Comparison of ENCODE assay signal across 17 cellular contexts in the genomic region with DNA sequence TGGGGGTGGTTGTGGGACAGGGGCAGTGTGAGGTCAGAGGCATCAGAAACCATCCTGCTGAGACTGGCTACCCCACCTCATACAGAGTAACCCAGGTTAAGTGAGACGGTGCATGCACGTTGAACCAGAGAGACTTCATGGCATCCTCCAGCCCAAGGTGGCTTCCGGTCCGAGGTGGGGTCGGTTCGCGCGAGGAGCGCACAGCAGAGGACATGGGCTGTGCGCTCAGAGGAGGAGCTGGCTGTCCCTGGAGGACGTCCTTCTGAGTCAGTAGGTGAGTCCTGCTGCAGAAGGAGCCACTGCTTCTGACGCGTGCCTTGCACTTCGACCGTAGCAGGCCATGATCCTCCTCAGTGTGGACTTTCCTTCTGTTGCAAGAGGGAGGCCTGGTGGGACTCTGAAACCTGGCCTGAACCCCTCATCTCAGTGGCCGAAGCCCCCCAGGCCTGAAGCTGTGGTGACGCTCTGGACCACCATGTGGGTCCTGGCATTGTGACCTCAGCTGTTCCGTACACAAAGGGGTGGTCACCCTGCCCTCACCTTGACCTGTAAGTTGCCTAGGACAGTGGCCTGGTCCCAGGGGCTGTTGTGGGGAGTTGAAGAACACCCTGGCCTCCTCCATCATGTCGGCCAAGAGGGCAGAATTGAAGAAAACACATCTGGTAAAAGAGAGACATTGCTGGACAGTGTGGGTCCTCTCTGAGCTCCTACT. TPM values are rescaled to one million over a fixed set of nuclear protein-coding genes. Genes with fewer than 3 reads are reported as not detected.
A peak's percentile ranks its signal among the peaks of the same experiment; 100 is the strongest.
DNase-seq lines count a peak whose midpoint lies in the region; ATAC-seq and TF ChIP-seq lines count a peak whose summit lies in the region.
"Had no signal": no experiment of that assay in that cellular context is flagged by ENCODE, and none has a peak within 500 bp of the region (broad histone marks: within the 10 kb centered on the region; RNA-seq: fewer than 3 reads in every experiment).

A gene (plus strand): TSS at position 544 of the 712 bp plus-strand sequence. CDS start 80 bp downstream, at position 624.

- DNase-seq in right cardiac atrium = no peak
- DNase-seq in Right ventricle myocardium superior = no peak
- DNase-seq in fibroblast of lung (ENCODE audit: low read depth in 2 of 2) = no peak
- no peak for DNase-seq in osteoblast (ENCODE audit: insufficient read length, low spot score, missing footprints)
- DNase-seq in SW480 (ENCODE audit: low spot score) = no peak
- no peak for DNase-seq in NCI-H2227 treated with DMSO at 0.1 percent for 48 hours (lab: John Stamatoyannopoulos, UW)
- DNase-seq in OCI-LY7 (ENCODE audit: low spot score) = no peak
- DNase-seq: CD4-positive, alpha-beta memory T cell; DMS153; GF-D8; MV-4-11; NCI-H2107; NCI-H345 had no signal

- TF ChIP-seq CTCF in fibroblast of lung (conservative IDR thresholded peaks at IDR 0.05 in 1 of 2, IDR thresholded peaks at IDR 0.05 in 1 of 2; ENCODE audit: low read depth in 1 of 2, low read length in 2 of 2) (no peak), osteoblast (IDR thresholded peaks at IDR 0.05; ENCODE audit: extremely low read depth, low read depth, low read length) (no peak), OCI-LY7 (conservative IDR thresholded peaks at IDR 0.05; ENCODE audit: low read length) (no peak)

- CTCF ChIA-PET in OCI-LY7 (lab: Charles Lee; ENCODE audit: unreplicated experiment) = no interaction called here

- BruUV-seq in OCI-LY7 (replicated peaks; lab: Mats Ljungman, UMichigan) = no TSS peak

- H3K27me3 ChIP-seq in right cardiac atrium (ENCODE audit: control insufficient read depth, insufficient read depth) (no peaks in the 10 kb centered on the region), fibroblast of lung (ENCODE audit: control insufficient read depth, insufficient read depth, low read length) (no peaks in the 10 kb centered on the region), osteoblast (ENCODE audit: insufficient read depth, low read length) (no peaks in the 10 kb centered on the region)

- H2AFZ ChIP-seq in fibroblast of lung (ENCODE audit: low read length) (peak within 1 kb of the TSS; percentile 52), osteoblast (ENCODE audit: low read length) (peak within 1 kb of the TSS; percentile 7), OCI-LY7 (ENCODE audit: low read length) (no peak within 1 kb of the TSS)

- no peak within 1 kb of the TSS for H3K4me3 ChIP-seq in right cardiac atrium (ENCODE audit: low read length)
- H3K4me3 ChIP-seq in fibroblast of lung (replicated peaks in 1 of 4; ENCODE audit: control extremely low read depth in 1 of 4, insufficient read depth in 1 of 4, low read depth in 3 of 4, low read length in 4 of 4) = no peak within 1 kb of the TSS
- no peak within 1 kb of the TSS for H3K4me3 ChIP-seq in osteoblast (ENCODE audit: insufficient read depth, low read length)
- H3K4me3 ChIP-seq in OCI-LY7 (ENCODE audit: low read depth, low read length, poor library complexity, severe bottlenecking) = no peak within 1 kb of the TSS

- H3K36me3 ChIP-seq in fibroblast of lung (ENCODE audit: control insufficient read depth, insufficient read depth, low read length) = no peaks in the 10 kb centered on the region
- no peaks in the 10 kb centered on the region for H3K36me3 ChIP-seq in osteoblast (ENCODE audit: insufficient read depth, low read length)
- H3K36me3 ChIP-seq in OCI-LY7 (ENCODE audit: insufficient read depth, low read length) = no peaks in the 10 kb centered on the region

- POLR2A ChIA-PET in OCI-LY7 (lab: Charles Lee) = no interaction called here

- H3K27ac ChIP-seq in right cardiac atrium (ENCODE audit: low read length) = peak within 1 kb of the TSS; percentile 9
- H3K27ac ChIP-seq in fibroblast of lung (ENCODE audit: insufficient read depth, low read length) = no peak within 1 kb of the TSS
- no peak within 1 kb of the TSS for H3K27ac ChIP-seq in osteoblast (ENCODE audit: low read depth, low read length)
- no peak within 1 kb of the TSS for H3K27ac ChIP-seq in OCI-LY7 (ENCODE audit: low read depth, low read length, poor library complexity, severe bottlenecking)
- H3K27ac ChIP-seq: KMS-11 had no signal

- H3K9me3 ChIP-seq in right cardiac atrium (ENCODE audit: control insufficient read depth, low read length) = no peaks in the 10 kb centered on the region
- no peaks in the 10 kb centered on the region for H3K9me3 ChIP-seq in fibroblast of lung (ENCODE audit: control insufficient read depth, insufficient read depth, low read depth, low read length)
- H3K9me3 ChIP-seq in osteoblast (ENCODE audit: low read depth, low read length) = no peaks in the 10 kb centered on the region
- no peaks in the 10 kb centered on the region for H3K9me3 ChIP-seq in OCI-LY7 (ENCODE audit: low read length)

- H4K20me1 ChIP-seq in fibroblast of lung (ENCODE audit: control insufficient read depth, extremely low read depth, insufficient read depth, low read length) (no peaks in the 10 kb centered on the region), osteoblast (ENCODE audit: insufficient read depth, low read length) (no peaks in the 10 kb centered on the region), OCI-LY7 (ENCODE audit: insufficient read depth, low read length) (no peaks in the 10 kb centered on the region)

- WGBS in right cardiac atrium = 97% methylated on average over 19 of the region's 19 CpGs

- ATAC-seq in right cardiac atrium (no peak), Right ventricle myocardium superior (ENCODE audit: poor library complexity) (no peak), SK-N-SH treated with all-trans-retinoic acid at 6 μM for 48 hours (no peak)

- intact Hi-C loops in right cardiac atrium (cut with DNase I) = no loop called here
- intact Hi-C loops in Right ventricle myocardium superior (cut with DNase I) = no loop called here
- intact Hi-C loops in OCI-LY7 (cut with micrococcal nuclease; ENCODE audit: unreplicated experiment) = no loop called here

- peaks cover 8% of the 10 kb centered on the region for H3K4me1 ChIP-seq in right cardiac atrium (ENCODE audit: control insufficient read depth, insufficient read depth, low read length)
- peaks cover 2% of the 10 kb centered on the region for H3K4me1 ChIP-seq in fibroblast of lung (ENCODE audit: control insufficient read depth, extremely low read depth, insufficient read depth, low read length)
- no peaks in the 10 kb centered on the region for H3K4me1 ChIP-seq in osteoblast (ENCODE audit: insufficient read depth, low read length)
- H3K4me1 ChIP-seq in OCI-LY7 (ENCODE audit: insufficient read depth, low read length, poor library complexity, severe bottlenecking) = no peaks in the 10 kb centered on the region

- H3K9me2 ChIP-seq in OCI-LY7 (ENCODE audit: insufficient read depth, low read length) = no peaks in the 10 kb centered on the region

- H3K4me2 ChIP-seq in fibroblast of lung (ENCODE audit: extremely low read depth, insufficient read depth, low read length) (no peak within 1 kb of the TSS), osteoblast (ENCODE audit: insufficient read depth, low read length) (no peak within 1 kb of the TSS), OCI-LY7 (ENCODE audit: low read length) (no peak within 1 kb of the TSS)
- H3K4me2 ChIP-seq: KMS-11 had no signal

- no peak within 1 kb of the TSS for H3K9ac ChIP-seq in fibroblast of lung (ENCODE audit: insufficient read depth, low read length)
- H3K9ac ChIP-seq: KMS-11 had no signal

- H3K79me2 ChIP-seq in fibroblast of lung (ENCODE audit: control insufficient read depth, insufficient read depth, low read length) (no peaks in the 10 kb centered on the region), osteoblast (ENCODE audit: insufficient read depth, low read length) (no peaks in the 10 kb centered on the region), OCI-LY7 (ENCODE audit: insufficient read depth, low read depth, low read length) (no peaks in the 10 kb centered on the region)

TF ChIP-seq in SK-N-SH treated with all-trans-retinoic acid at 6 μM for 48 hours, 23 proteins besides CTCF, POLR2A, EP300 and RAD21 (continues in another document):
- TF ChIP-seq RARB (CRISPR knock-in tag; IDR thresholded peaks at IDR 0.05) = no peak
- TF ChIP-seq ZNF8 (CRISPR knock-in tag; IDR thresholded peaks at IDR 0.05) = no peak
- TF ChIP-seq, protein P1, sequence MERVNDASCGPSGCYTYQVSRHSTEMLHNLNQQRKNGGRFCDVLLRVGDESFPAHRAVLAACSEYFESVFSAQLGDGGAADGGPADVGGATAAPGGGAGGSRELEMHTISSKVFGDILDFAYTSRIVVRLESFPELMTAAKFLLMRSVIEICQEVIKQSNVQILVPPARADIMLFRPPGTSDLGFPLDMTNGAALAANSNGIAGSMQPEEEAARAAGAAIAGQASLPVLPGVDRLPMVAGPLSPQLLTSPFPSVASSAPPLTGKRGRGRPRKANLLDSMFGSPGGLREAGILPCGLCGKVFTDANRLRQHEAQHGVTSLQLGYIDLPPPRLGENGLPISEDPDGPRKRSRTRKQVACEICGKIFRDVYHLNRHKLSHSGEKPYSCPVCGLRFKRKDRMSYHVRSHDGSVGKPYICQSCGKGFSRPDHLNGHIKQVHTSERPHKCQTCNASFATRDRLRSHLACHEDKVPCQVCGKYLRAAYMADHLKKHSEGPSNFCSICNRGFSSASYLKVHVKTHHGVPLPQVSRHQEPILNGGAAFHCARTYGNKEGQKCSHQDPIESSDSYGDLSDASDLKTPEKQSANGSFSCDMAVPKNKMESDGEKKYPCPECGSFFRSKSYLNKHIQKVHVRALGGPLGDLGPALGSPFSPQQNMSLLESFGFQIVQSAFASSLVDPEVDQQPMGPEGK (CRISPR knock-in tag; IDR thresholded peaks at IDR 0.05; ENCODE audit: borderline replicate concordance) = no peak
- TF ChIP-seq ZC3H10 (CRISPR knock-in tag; IDR thresholded peaks at IDR 0.05) = no peak
- no peak for TF ChIP-seq GLIS3 (CRISPR knock-in tag; IDR thresholded peaks at IDR 0.05)
- TF ChIP-seq ZFP30 (CRISPR knock-in tag; IDR thresholded peaks at IDR 0.05) = no peak
- TF ChIP-seq TOX (CRISPR knock-in tag; IDR thresholded peaks at IDR 0.05; ENCODE audit: borderline replicate concordance) = no peak
- TF ChIP-seq ZFP3 (CRISPR knock-in tag; IDR thresholded peaks at IDR 0.05) = no peak
- TF ChIP-seq TCF4 (CRISPR knock-in tag; IDR thresholded peaks at IDR 0.05; ENCODE audit: borderline replicate concordance) = no peak

RNA-seq across cellular contexts. Expression of the gene that starts here (rescaled TPM):
- under 1 TPM in 3 of 4 donors, not detected in 1; 0.20 to 0.49 (median 0.26) TPM for total RNA-seq in right cardiac atrium
- polyA plus RNA-seq in right cardiac atrium = 0.23 TPM
- 0.40 TPM for total RNA-seq in Right ventricle myocardium superior
- total RNA-seq in fibroblast of lung = not detected in 2 replicates
- polyA plus RNA-seq in fibroblast of lung = 0.06 and 0.24 TPM in 2 replicates
- 0.07 and 0.14 TPM in 2 replicates for polyA plus RNA-seq in fibroblast of lung (2012)
- polyA minus RNA-seq in fibroblast of lung (ENCODE audit: low replicate concordance) = not detected in 2 replicates
- not detected in 2 replicates for total RNA-seq in osteoblast
- 0.39 TPM in 1 of 2 replicates, not detected in the other for total RNA-seq in OCI-LY7 (2014; rRNA removed; shearing (Covaris generic))
- total RNA-seq in OCI-LY7 (2022) = not detected in 2 replicates
- total RNA-seq: CD4-positive, alpha-beta memory T cell; HepG2 had no signal
- polyA plus RNA-seq: BJ, HepG2 had no signal
